ENCODE assay signal across 11 cellular contexts in the genomic region with DNA sequence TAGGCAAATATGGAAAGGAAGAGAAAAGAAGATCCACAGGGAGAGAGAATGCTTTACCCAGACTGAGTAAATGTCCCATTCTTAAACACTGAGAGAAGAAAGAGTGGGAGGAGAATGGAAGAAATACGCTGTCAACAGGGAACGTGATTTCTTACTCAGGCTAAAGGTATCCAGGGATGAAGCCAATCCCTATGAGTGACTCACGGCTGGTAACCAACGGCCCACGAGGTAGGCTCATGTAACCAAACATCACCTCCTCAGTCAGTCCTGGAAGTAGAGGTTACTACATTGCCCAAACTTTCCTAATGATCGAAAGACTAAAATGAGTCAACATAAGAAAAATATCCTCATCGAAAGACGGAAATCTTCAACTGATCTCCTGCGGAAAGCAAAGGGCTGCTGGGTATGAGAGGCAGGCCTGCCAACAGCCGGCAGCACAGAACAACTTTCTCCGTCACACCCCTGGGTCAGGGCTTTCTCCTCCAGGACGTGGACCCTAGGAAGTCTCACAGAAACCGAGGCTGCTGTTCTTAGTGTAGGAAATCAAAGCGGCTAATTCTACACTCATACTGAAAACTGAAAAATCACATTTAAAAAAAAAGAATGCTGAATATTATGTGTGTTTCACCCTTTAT.
A peak's percentile ranks its signal among the peaks of the same experiment; 100 is the strongest.
DNase-seq lines count a peak whose midpoint lies in the region; ATAC-seq, FAIRE-seq and TF ChIP-seq lines count a peak whose summit lies in the region.
"Had no signal": no experiment of that assay in that cellular context is flagged by ENCODE, and none has a peak within 500 bp of the region (broad histone marks: within the 10 kb centered on the region; RNA-seq: fewer than 3 reads in every experiment).

No MANE protein-coding gene starts in this region.

- WGBS in A549 (ENCODE audit: missing lambda C conversion rate) = 56% methylated on average over 14 of the region's 14 CpGs

- peak; percentile 18 to 60 for DNase-seq in A549 (ENCODE audit: low read depth in 1 of 2, low spot score in 1 of 2)
- DNase-seq in HK-2 (ENCODE audit: unreplicated experiment) = peak; percentile 78
- peak in 1 of 2 donors; percentile 76 for DNase-seq in ascending aorta (ENCODE audit: low spot score in 2 of 2)
- DNase-seq in islet precursor cell = peak; percentile 72
- no peak for DNase-seq in activated naive CD4-positive, alpha-beta T cell treated with anti-CD3 and anti-CD28 coated beads, Interleukin-2, amount 50 U/mL, for 16 hours
- DNase-seq in T-helper 1 cell = no peak
- no peak for DNase-seq in GM19239 (ENCODE audit: insufficient read length, low spot score)
- DNase-seq: nucleus accumbens had no signal

- POLR2A ChIA-PET in A549 (lab: Yijun Ruan, JAX) = no interaction called here

- ATAC-seq in A549 (peak; percentile 88 to 98), GM21515 (IDR thresholded peaks at IDR 0.05; ENCODE audit: unreplicated experiment) (no peak)

- H3K36me3 ChIP-seq in ascending aorta = no peaks in the 10 kb centered on the region

- TF ChIP-seq EP300 in A549 (IDR thresholded peaks at IDR 0.05) = no peak

- TF ChIP-seq POLR2A in A549 (IDR thresholded peaks at IDR 0.05; ENCODE audit: low read length) = no peak

- intact Hi-C loops in ascending aorta (cut with DNase I) = loop anchor here (5.0 kb wide), 1 partner anchor 251 kb away; no protein-coding TSS in a partner anchor

- TF ChIP-seq RAD21 in A549 (conservative IDR thresholded peaks at IDR 0.05 in 1 of 2, IDR thresholded peaks at IDR 0.05 in 1 of 2) = no peak

- FAIRE-seq in A549 (lab: Jason Lieb, UNC) (no peak), GM19239 (lab: Jason Lieb, UNC) (no peak)

- TF ChIP-seq CTCF in A549 (IDR thresholded peaks at IDR 0.05) (no peak), ascending aorta (IDR thresholded peaks at IDR 0.05) (no peak)

- H3K4me1 ChIP-seq in A549 (0 out of 3 replicates have a peak, but pooled peaks cover 10% of the 10 kb centered on the region), ascending aorta (peaks cover 0 to 3% of the 10 kb centered on the region in 2 donors)
- H3K4me1 ChIP-seq: BLaER1 treated with 17β-estradiol and CSF1 and Interleukin-3, amounts not matched to agents 10 nM and 100 nM; tibial nerve had no signal

- CTCF ChIA-PET in A549 (lab: Yijun Ruan, JAX) = no interaction called here

- H3K27ac ChIP-seq in A549 (no peak overlapping the region), ascending aorta (peak overlapping the region; percentile 52 to 66)
- H3K27ac ChIP-seq: BLaER1 treated with 17β-estradiol and CSF1 and Interleukin-3, amounts not matched to agents 10 nM and 100 nM; tibial nerve had no signal

- H3K9me3 ChIP-seq in A549 (no peaks in the 10 kb centered on the region), ascending aorta (no peaks in the 10 kb centered on the region)
- H3K9me3 ChIP-seq: BLaER1 treated with 17β-estradiol and CSF1 and Interleukin-3, amounts not matched to agents 10 nM and 100 nM; tibial nerve had no signal

- H3K27me3 ChIP-seq in ascending aorta = no peaks in the 10 kb centered on the region
- H3K27me3 ChIP-seq: BLaER1 treated with 17β-estradiol and CSF1 and Interleukin-3, amounts not matched to agents 10 nM and 100 nM; tibial nerve had no signal

- no peak overlapping the region for H3K4me3 ChIP-seq in A549
- H3K4me3 ChIP-seq in ascending aorta = no peak overlapping the region
- H3K4me3 ChIP-seq: BLaER1 treated with 17β-estradiol and CSF1 and Interleukin-3, amounts not matched to agents 10 nM and 100 nM; tibial nerve had no signal

- H3K4me2 ChIP-seq in A549 = 0 out of 3 replicates have a peak overlapping the region, but pooled peaks have one; percentile 12
- H3K4me2 ChIP-seq: BLaER1 treated with 17β-estradiol and CSF1 and Interleukin-3, amounts not matched to agents 10 nM and 100 nM had no signal

TF ChIP-seq in A549, 52 proteins besides CTCF, POLR2A, EP300 and RAD21:
- TF ChIP-seq FOSL2 (IDR thresholded peaks at IDR 0.05) (no peak), FOSL2 (CRISPR knock-in tag; IDR thresholded peaks at IDR 0.05) (peak; percentile 54), ZFP36 (IDR thresholded peaks at IDR 0.05; ENCODE audit: borderline replicate concordance, partially characterized antibody) (no peak), JUNB (IDR thresholded peaks at IDR 0.05) (peak; percentile 24; the same call in 1 of the 2 replicates), KDM5A (IDR thresholded peaks at IDR 0.05) (no peak), MYC (IDR thresholded peaks at IDR 0.05; ENCODE audit: borderline replicate concordance, low read length) (no peak), SREBF2 (IDR thresholded peaks at IDR 0.05) (no peak), POLR2AphosphoS2 (conservative IDR thresholded peaks at IDR 0.05; ENCODE audit: low read length) (no peak), FOXS1 (CRISPR knock-in tag; IDR thresholded peaks at IDR 0.05) (no peak), E2F6 (IDR thresholded peaks at IDR 0.05; ENCODE audit: borderline replicate concordance, low read depth) (no peak), CBX2 (IDR thresholded peaks at IDR 0.05; ENCODE audit: borderline replicate concordance, low read depth) (no peak), BHLHE40 (IDR thresholded peaks at IDR 0.05; ENCODE audit: low read depth, low read length) (no peak), TFCP2L1 (CRISPR knock-in tag; IDR thresholded peaks at IDR 0.05) (no peak), RFX5 (IDR thresholded peaks at IDR 0.05) (no peak), MAX (IDR thresholded peaks at IDR 0.05) (no peak), ZSCAN20 (CRISPR knock-in tag; IDR thresholded peaks at IDR 0.05) (no peak)
- TF ChIP-seq, protein P1, sequence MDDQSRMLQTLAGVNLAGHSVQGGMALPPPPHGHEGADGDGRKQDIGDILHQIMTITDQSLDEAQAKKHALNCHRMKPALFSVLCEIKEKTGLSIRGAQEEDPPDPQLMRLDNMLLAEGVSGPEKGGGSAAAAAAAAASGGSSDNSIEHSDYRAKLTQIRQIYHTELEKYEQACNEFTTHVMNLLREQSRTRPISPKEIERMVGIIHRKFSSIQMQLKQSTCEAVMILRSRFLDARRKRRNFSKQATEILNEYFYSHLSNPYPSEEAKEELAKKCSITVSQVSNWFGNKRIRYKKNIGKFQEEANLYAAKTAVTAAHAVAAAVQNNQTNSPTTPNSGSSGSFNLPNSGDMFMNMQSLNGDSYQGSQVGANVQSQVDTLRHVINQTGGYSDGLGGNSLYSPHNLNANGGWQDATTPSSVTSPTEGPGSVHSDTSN (IDR thresholded peaks at IDR 0.05) = no peak

Comparison
In these comparisons a context has a peak if more than half of its experiments do, and no peak if none do; other contexts are left out.
1. DNase-seq: peak in A549 (2 of 2), HK-2 (single experiment) and islet precursor cell (single experiment); none in activated naive CD4-positive, alpha-beta T cell treated with anti-CD3 and anti-CD28 coated beads, Interleukin-2, amount 50 U/mL, for 16 hours (single experiment), T-helper 1 cell (0 of 5) and GM19239 (single experiment).
2. H3K27ac ChIP-seq: peak in ascending aorta (2 of 2); none in A549 (0 of 2).